In the genomic region with DNA sequence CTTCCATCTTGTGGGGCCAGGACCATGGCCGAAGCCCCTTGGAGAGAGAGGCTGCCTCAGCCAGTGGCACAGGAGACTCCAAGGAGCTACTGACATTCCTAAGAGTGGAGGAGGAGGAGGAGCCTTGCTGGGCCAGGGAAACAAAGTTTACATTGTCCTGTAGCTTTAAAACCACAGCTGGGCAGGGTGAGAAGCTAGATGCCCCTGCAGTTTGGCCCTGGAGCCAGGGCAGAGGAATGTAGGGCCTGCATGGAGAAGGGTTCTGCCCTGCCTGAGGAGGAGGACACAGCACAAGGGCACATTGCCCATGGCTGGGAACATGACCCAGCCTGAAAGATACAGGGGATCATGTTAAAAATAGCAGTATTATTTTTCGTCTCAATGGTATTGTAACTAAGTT, we compare ENCODE assay signal across 11 cellular contexts. TPM values are rescaled to one million over a fixed set of nuclear protein-coding genes. Genes with fewer than 3 reads are reported as not detected.
DNase-seq lines count a peak whose midpoint lies in the region; ATAC-seq, FAIRE-seq and TF ChIP-seq lines count a peak whose summit lies in the region.
"Had no signal": no experiment of that assay in that cellular context is flagged by ENCODE, and none has a peak within 500 bp of the region (broad histone marks: within the 10 kb centered on the region; RNA-seq: fewer than 3 reads in every experiment).

No MANE protein-coding gene starts in this region.

- ATAC-seq in HepG2 (no peak), right lobe of liver (no peak), GM18909 (IDR thresholded peaks at IDR 0.05; ENCODE audit: poor library complexity, unreplicated experiment) (no peak)

- TF ChIP-seq EP300 in HepG2 (IDR thresholded peaks at IDR 0.05; ENCODE audit: low read depth in 2 of 2, low read length in 2 of 2) (no peak), HepG2 (CRISPR knock-in tag; IDR thresholded peaks at IDR 0.05; ENCODE audit: borderline replicate concordance) (no peak)

- no peak overlapping the region for H2AFZ ChIP-seq in HepG2 (ENCODE audit: low read length)

- H3K27me3 ChIP-seq in HepG2 (ENCODE audit: control insufficient read depth in 1 of 2, insufficient read depth in 2 of 2, low read length in 2 of 2): no peaks in the 10 kb centered on the region
- no peaks in the 10 kb centered on the region for H3K27me3 ChIP-seq in right lobe of liver
- H3K27me3 ChIP-seq in breast epithelium: no peaks in the 10 kb centered on the region
- H3K27me3 ChIP-seq in muscle layer of colon (ENCODE audit: control insufficient read depth in 1 of 2, insufficient read depth in 2 of 2, low read length in 2 of 2): no peaks in the 10 kb centered on the region

- no peak overlapping the region for H3K4me3 ChIP-seq in HepG2 (replicated peaks in 1 of 3; ENCODE audit: insufficient read depth in 1 of 3, low read depth in 2 of 3, low read length in 3 of 3)
- no peak overlapping the region for H3K4me3 ChIP-seq in right lobe of liver
- no peak overlapping the region for H3K4me3 ChIP-seq in breast epithelium
- no peak overlapping the region for H3K4me3 ChIP-seq in muscle layer of colon (ENCODE audit: low read depth in 1 of 2, low read length in 2 of 2)

- no peak for DNase-seq in HepG2 (ENCODE audit: low spot score)
- DNase-seq in right lobe of liver: no peak
- DNase-seq in breast epithelium (ENCODE audit: low spot score in 2 of 2): peak; percentile 36 to 48
- peak; percentile 36 for DNase-seq in ureter (ENCODE audit: low spot score)
- no peak for DNase-seq in activated effector memory CD4-positive, alpha-beta T cell treated with anti-CD3 and anti-CD28 coated beads, Interleukin-2, amount 50 U/mL, for 16 hours
- no peak for DNase-seq in amygdala (lab: John Stamatoyannopoulos, UW)
- DNase-seq: activated CD4-positive, alpha-beta T cell treated with anti-CD3 and anti-CD28 coated beads, Interleukin-2, amount 50 U/mL, for 1 hour had no signal

- no peak overlapping the region for H3K9ac ChIP-seq in HepG2 (ENCODE audit: insufficient read depth, low read depth, low read length)
- H3K9ac ChIP-seq in muscle layer of colon (ENCODE audit: low read length): no peak overlapping the region

- H3K36me3 ChIP-seq in HepG2 (replicated peaks in 1 of 2; ENCODE audit: control insufficient read depth in 1 of 2, insufficient read depth in 2 of 2, low read length in 2 of 2): peaks cover 39 to 64% of the 10 kb centered on the region in 2 experiments
- peaks cover 0 to 6% (median 0%) of the 10 kb centered on the region in 4 donors for H3K36me3 ChIP-seq in right lobe of liver
- peaks cover 4% of the 10 kb centered on the region for H3K36me3 ChIP-seq in breast epithelium
- peaks cover 33% of the 10 kb centered on the region for H3K36me3 ChIP-seq in muscle layer of colon (ENCODE audit: insufficient read depth, low read length)

- in situ Hi-C loops in HepG2 (cut with HindIII; ENCODE audit: extremely low pct_ligation_motif_present, low pct_unique_long_range_greater_than_20kb): loop anchor here (5.0 kb wide), 1 partner anchor 168 kb away; the partner anchor contains the start of gene LPIN3

- H3K4me1 ChIP-seq in HepG2 (ENCODE audit: insufficient read depth, low read length) (no peaks in the 10 kb centered on the region), right lobe of liver (no peaks in the 10 kb centered on the region), breast epithelium (peaks cover 4 to 7% of the 10 kb centered on the region in 2 donors), muscle layer of colon (ENCODE audit: insufficient read depth, low read length) (peaks cover 49% of the 10 kb centered on the region)

- 95% methylated on average over 2 of the region's 2 CpGs for WGBS in HepG2 (ENCODE audit: low lambda C conversion rate)
- WGBS in right lobe of liver (ENCODE audit: insufficient coverage, low coverage, low lambda C conversion rate, missing lambda C conversion rate): 22% methylated on average over 1 of the region's 2 CpGs

- no peak for FAIRE-seq in HepG2 (lab: Jason Lieb, UNC)
- FAIRE-seq: GM18507 had no signal

- POLR2A ChIA-PET in HepG2 (lab: Yijun Ruan, JAX): no interaction called here

- H3K27ac ChIP-seq in HepG2 (ENCODE audit: extremely low read length, insufficient read depth, low read length) (no peak overlapping the region), right lobe of liver (no peak overlapping the region), breast epithelium (peak overlapping the region; percentile 73 to 94), muscle layer of colon (ENCODE audit: low read depth, low read length) (peak overlapping the region; percentile 12)
- H3K27ac ChIP-seq: C4-2B had no signal

- H3K79me2 ChIP-seq in HepG2 (ENCODE audit: insufficient read depth, low read length): no peaks in the 10 kb centered on the region

- TF ChIP-seq RAD21 in HepG2 (CRISPR knock-in tag; IDR thresholded peaks at IDR 0.05): no peak

- TSS peak; percentile 34 for BruUV-seq in HepG2 (replicated peaks; lab: Mats Ljungman, UMichigan)

- no peak overlapping the region for H3K4me2 ChIP-seq in HepG2 (ENCODE audit: low read depth, low read length)

- peaks cover 10% of the 10 kb centered on the region; the same call in 1 of the 2 replicates for H4K20me1 ChIP-seq in HepG2 (ENCODE audit: insufficient read depth, low read length)

- intact Hi-C loops in HepG2 (cut with micrococcal nuclease; ENCODE audit: unreplicated experiment): no loop called here
- intact Hi-C loops in right lobe of liver (cut with DNase I): loop anchor here (5.0 to 10.0 kb wide), 2 partner anchors 50 to 163 kb away; no protein-coding TSS in a partner anchor
- intact Hi-C loops in breast epithelium (cut with DNase I; ENCODE audit: low total_unique reads): loop anchor here (5.0 to 10.0 kb wide), 2 partner anchors 60 to 163 kb away; no protein-coding TSS in a partner anchor

- TF ChIP-seq CTCF in HepG2 (CRISPR knock-in tag; IDR thresholded peaks at IDR 0.05) (no peak), right lobe of liver (IDR thresholded peaks at IDR 0.05) (no peak), breast epithelium (IDR thresholded peaks at IDR 0.05) (no peak)

- H3K9me3 ChIP-seq in HepG2 (ENCODE audit: low read length) (no peaks in the 10 kb centered on the region), right lobe of liver (no peaks in the 10 kb centered on the region), breast epithelium (no peaks in the 10 kb centered on the region), muscle layer of colon (ENCODE audit: low read length) (no peaks in the 10 kb centered on the region)

- TF ChIP-seq POLR2A in HepG2 (IDR thresholded peaks at IDR 0.05; ENCODE audit: insufficient read depth in 1 of 2, low read depth in 2 of 2, low read length in 2 of 2) (no peak), right lobe of liver (IDR thresholded peaks at IDR 0.05) (no peak), breast epithelium (IDR thresholded peaks at IDR 0.05) (no peak)

- CTCF ChIA-PET in HepG2 (lab: Yijun Ruan, JAX; ENCODE audit: low intra/inter-chr PET ratio, low total read pairs): interaction anchor here (3.4 kb wide), 1 partner anchor 165 kb away, joined by 76 read pairs; the partner anchor contains the start of gene LPIN3

TF ChIP-seq in HepG2, 621 proteins besides CTCF, POLR2A, EP300 and RAD21:
- 0 out of 2 replicates have a peak, but pooled peaks have one; percentile 5 for TF ChIP-seq TAF1 (CRISPR knock-in tag; IDR thresholded peaks at IDR 0.05)
- no peak for TF ChIP-seq SOX13 (IDR thresholded peaks at IDR 0.05)
- TF ChIP-seq SOX13 (CRISPR knock-in tag; conservative IDR thresholded peaks at IDR 0.05 in 1 of 2, IDR thresholded peaks at IDR 0.05 in 1 of 2): no peak

RNA-seq across cellular contexts. Expression of gene PLCG1, which starts 37.4 kb away (rescaled TPM):
- total RNA-seq in HepG2 (2016; rRNA removed; fragmentation: Illumina TruSeq; extraction: Trizol): 53.1 and 85.3 TPM in 2 replicates
- total RNA-seq in HepG2 (2016; cell fraction: cytosol; rRNA removed; fragmentation: Illumina TruSeq; extraction: Trizol; ENCODE audit: low read depth): 8.3 and 10.2 TPM in 2 replicates
- 43.2 and 85.3 TPM in 2 replicates for total RNA-seq in HepG2 (2016; cell fraction: insoluble cytoplasmic fraction; rRNA removed; fragmentation: Illumina TruSeq; extraction: Trizol)
- 23.6 and 25.9 TPM in 2 replicates for total RNA-seq in HepG2 (2016; cell fraction: membrane; rRNA removed; fragmentation: Illumina TruSeq; extraction: Trizol)
- 119 and 141 TPM in 2 replicates for total RNA-seq in HepG2 (2016; cell fraction: nucleus; rRNA removed; fragmentation: Illumina TruSeq; extraction: Trizol)
- 158 and 207 TPM in 2 replicates for polyA plus RNA-seq in HepG2 (2011; rRNA removed)
- 50.7 and 54.7 TPM in 2 replicates for polyA plus RNA-seq in HepG2 (2011; cell fraction: cytosol; rRNA removed)
- polyA plus RNA-seq in HepG2 (2011; cell fraction: nucleus; rRNA removed): 1,608 and 1,708 TPM in 2 replicates
- polyA plus RNA-seq in HepG2 (2012): 152 and 164 TPM in 2 replicates
- polyA plus RNA-seq in HepG2 (2016; cell fraction: cytosol; fragmentation: Illumina TruSeq; extraction: Trizol; ENCODE audit: low read depth): 3.6 and 4.0 TPM in 2 replicates
- polyA plus RNA-seq in HepG2 (2016; cell fraction: insoluble cytoplasmic fraction; fragmentation: Illumina TruSeq; extraction: Trizol; ENCODE audit: low read depth): 54.2 and 61.1 TPM in 2 replicates
- polyA plus RNA-seq in HepG2 (2016; cell fraction: membrane; fragmentation: Illumina TruSeq; extraction: Trizol; ENCODE audit: low read depth): 12.4 and 12.5 TPM in 2 replicates
- polyA plus RNA-seq in HepG2 (2016; cell fraction: nucleus; fragmentation: Illumina TruSeq; extraction: Trizol; ENCODE audit: insufficient read depth, low read depth): 371 and 407 TPM in 2 replicates
- 74.2 and 219 TPM in 2 replicates for polyA minus RNA-seq in HepG2 (2011; rRNA and poly(A)+ RNA removed; ENCODE audit: low replicate concordance)
- 77.9 and 95.1 TPM in 2 replicates for polyA minus RNA-seq in HepG2 (2011; cell fraction: cytosol; rRNA and poly(A)+ RNA removed)
- 286 and 292 TPM in 2 replicates for polyA minus RNA-seq in HepG2 (2011; cell fraction: nucleus; rRNA and poly(A)+ RNA removed)
- 10 to 100 TPM in 5 of 6 experiments, 1 to 10 TPM in 1; 9.5 to 22.6 (median 16.6) TPM for total RNA-seq in right lobe of liver
- 100 to 1,000 TPM in 1 of 3 donors, 10 to 100 TPM in 2; 88.5 to 132 (median 92.3) TPM for total RNA-seq in breast epithelium
- total RNA-seq in ureter: 96.3 TPM

Comparison
In these comparisons a context has a peak if more than half of its experiments do, and no peak if none do; other contexts are left out.
1. DNase-seq: peak in breast epithelium (2 of 2) and ureter (single experiment); none in HepG2 (single experiment), right lobe of liver (0 of 3), activated effector memory CD4-positive, alpha-beta T cell treated with anti-CD3 and anti-CD28 coated beads, Interleukin-2, amount 50 U/mL, for 16 hours (single experiment) and amygdala (0 of 56).
2. H3K27ac ChIP-seq: peak in breast epithelium (2 of 2) and muscle layer of colon (single experiment); none in HepG2 (single experiment) and right lobe of liver (0 of 3).